In genomic region chr4:87999191-87999691, GRCh38 we compare ENCODE assay signal across 2 cellular contexts. TPM values are rescaled to one million over a fixed set of nuclear protein-coding genes. Genes with fewer than 3 reads are reported as not detected.
"Had no signal": no experiment of that assay in that cellular context is flagged by ENCODE, and none has a peak within 500 bp of the region (broad histone marks: within the 10 kb centered on the region; RNA-seq: fewer than 3 reads in every experiment).

No MANE protein-coding gene starts in this region.

RNA-seq across cellular contexts. Expression of gene SPP1, which starts 23.7 kb away (rescaled TPM):
- total RNA-seq: activated naive CD4-positive, alpha-beta T cell treated with anti-CD3 and anti-CD28 coated beads, Interleukin-2, amount 50 U/mL, for 72 hours; endothelial cell of umbilical vein had no signal
- polyA plus RNA-seq: endothelial cell of umbilical vein had no signal
